In the genomic region with DNA sequence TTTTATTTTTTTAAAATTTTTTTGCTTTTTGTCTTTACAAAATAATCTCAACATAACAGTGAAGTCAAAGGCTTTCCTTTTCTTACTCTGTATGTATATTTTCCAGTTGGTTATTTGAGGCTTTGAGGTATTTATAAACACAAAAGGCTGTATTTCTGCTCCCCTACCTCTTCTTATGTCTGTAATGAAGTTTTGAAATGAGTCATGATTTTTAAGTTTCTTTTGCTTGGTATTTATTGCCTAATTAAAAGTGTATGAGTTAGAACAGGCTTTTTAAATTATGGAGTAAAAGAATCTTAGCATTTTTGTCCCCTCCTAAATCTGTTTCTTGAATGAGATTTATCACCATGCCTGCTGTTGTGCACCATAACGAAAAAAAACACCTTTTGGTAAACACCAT, we compare ENCODE assay signal across 12 cellular contexts.
DNase-seq lines count a peak whose midpoint lies in the region; ATAC-seq and TF ChIP-seq lines count a peak whose summit lies in the region.
"Had no signal": no experiment of that assay in that cellular context is flagged by ENCODE, and none has a peak within 500 bp of the region (broad histone marks: within the 10 kb centered on the region; RNA-seq: fewer than 3 reads in every experiment).

No MANE protein-coding gene starts in this region.

- H3K27me3 Mint-ChIP-seq in activated CD4-positive, alpha-beta memory T cell treated with anti-CD3 and anti-CD28 coated beads, Interleukin-2, amount 10 ng/mL, durations not matched to agents 7 days and 5 days, result no peaks in the 10 kb centered on the region

- no peak overlapping the region for H3K27ac ChIP-seq in lower lobe of right lung

- POLR2A ChIA-PET in activated CD4-positive, alpha-beta memory T cell treated with anti-CD3 and anti-CD28 coated beads, Interleukin-2, amount 10 ng/mL, durations not matched to agents 7 days and 5 days (lab: Charles Lee), result interaction anchor here (0.6 kb wide), 2 partner anchors 33 to 203 kb away, joined by 3 read pairs; no protein-coding TSS in a partner anchor

- no peaks in the 10 kb centered on the region for H3K9me3 Mint-ChIP-seq in activated CD4-positive, alpha-beta memory T cell treated with anti-CD3 and anti-CD28 coated beads, Interleukin-2, amount 10 ng/mL, durations not matched to agents 7 days and 5 days
- H3K9me3 Mint-ChIP-seq: neural crest cell had no signal

- H3K36me3 ChIP-seq in GM06990 (ENCODE audit: control insufficient read depth, insufficient read depth, low read length), result no peaks in the 10 kb centered on the region; the same call in none of the 2 replicates
- peaks cover 32% of the 10 kb centered on the region for H3K36me3 ChIP-seq in lower lobe of right lung
- H3K36me3 ChIP-seq: uterus had no signal

- peaks cover 31% of the 10 kb centered on the region for H3K36me3 Mint-ChIP-seq in activated CD4-positive, alpha-beta memory T cell treated with anti-CD3 and anti-CD28 coated beads, Interleukin-2, amount 10 ng/mL, durations not matched to agents 7 days and 5 days (ENCODE audit: low read depth)

- DNase-seq in GM06990 (ENCODE audit: extremely low read depth, insufficient read length), result peak; percentile 50
- no peak for DNase-seq in activated CD4-positive, alpha-beta memory T cell treated with anti-CD3 and anti-CD28 coated beads, Interleukin-2, amount 10 ng/mL, durations not matched to agents 7 days and 5 days
- no peak for DNase-seq in anterior cingulate cortex (lab: John Stamatoyannopoulos, UW)
- no peak for DNase-seq in lower lobe of right lung
- DNase-seq in NAMALWA (ENCODE audit: low spot score), result no peak
- DNase-seq in SK-N-DZ (ENCODE audit: low spot score), result no peak
- DNase-seq: stimulated activated CD4-positive, alpha-beta T cell treated with anti-CD3 and anti-CD28 coated beads, Interleukin-2, amount 100 ng/mL, for 48 hours; uterus had no signal

- peak overlapping the region; percentile 33 for H3K27ac Mint-ChIP-seq in activated CD4-positive, alpha-beta memory T cell treated with anti-CD3 and anti-CD28 coated beads, Interleukin-2, amount 10 ng/mL, durations not matched to agents 7 days and 5 days

- H3K9me3 ChIP-seq in lower lobe of right lung, result no peaks in the 10 kb centered on the region
- H3K9me3 ChIP-seq: uterus had no signal

- no peak overlapping the region for H3K4me3 ChIP-seq in GM06990 (replicated peaks; ENCODE audit: low read depth, low read length)
- H3K4me3 ChIP-seq in lower lobe of right lung, result no peak overlapping the region
- H3K4me3 ChIP-seq: uterus had no signal

- peaks cover 51% of the 10 kb centered on the region for H3K4me1 Mint-ChIP-seq in activated CD4-positive, alpha-beta memory T cell treated with anti-CD3 and anti-CD28 coated beads, Interleukin-2, amount 10 ng/mL, durations not matched to agents 7 days and 5 days

- intact Hi-C loops in lower lobe of right lung (cut with DNase I), result no loop called here

- TF ChIP-seq CTCF in GM06990 (IDR thresholded peaks at IDR 0.05; ENCODE audit: insufficient read depth, low read length, poor library complexity, severe bottlenecking) (no peak), lower lobe of right lung (IDR thresholded peaks at IDR 0.05) (no peak)

- CTCF ChIA-PET in activated CD4-positive, alpha-beta memory T cell treated with anti-CD3 and anti-CD28 coated beads, Interleukin-2, amount 10 ng/mL, durations not matched to agents 7 days and 5 days (lab: Charles Lee), result interaction anchor here (0.9 to 1.0 kb wide), 2 partner anchors 11 to 200 kb away, joined by 3 read pairs; no protein-coding TSS in a partner anchor

- H3K4me3 Mint-ChIP-seq in activated CD4-positive, alpha-beta memory T cell treated with anti-CD3 and anti-CD28 coated beads, Interleukin-2, amount 10 ng/mL, durations not matched to agents 7 days and 5 days, result no peak overlapping the region
- H3K4me3 Mint-ChIP-seq: neural crest cell had no signal

- H3K4me1 ChIP-seq in lower lobe of right lung, result no peaks in the 10 kb centered on the region
- H3K4me1 ChIP-seq: uterus had no signal

- H3K27me3 ChIP-seq in GM06990 (replicated peaks; ENCODE audit: control insufficient read depth, insufficient read depth, low read length) (no peaks in the 10 kb centered on the region), lower lobe of right lung (ENCODE audit: low read depth) (no peaks in the 10 kb centered on the region)
- H3K27me3 ChIP-seq: uterus had no signal

- ATAC-seq in GM19452 (IDR thresholded peaks at IDR 0.05; ENCODE audit: unreplicated experiment) (peak; percentile 35), HG03066 (IDR thresholded peaks at IDR 0.05; ENCODE audit: low read depth, unreplicated experiment) (peak; percentile 42), lower lobe of right lung (no peak)
- ATAC-seq: Panc1 had no signal

Comparison
In these comparisons a context has a peak if more than half of its experiments do, and no peak if none do; other contexts are left out.
1. ATAC-seq: peak in GM19452 (single experiment) and HG03066 (single experiment); none in lower lobe of right lung (0 of 2).